Comparison of ENCODE assay signal across 1 cellular context in the genomic region with DNA sequence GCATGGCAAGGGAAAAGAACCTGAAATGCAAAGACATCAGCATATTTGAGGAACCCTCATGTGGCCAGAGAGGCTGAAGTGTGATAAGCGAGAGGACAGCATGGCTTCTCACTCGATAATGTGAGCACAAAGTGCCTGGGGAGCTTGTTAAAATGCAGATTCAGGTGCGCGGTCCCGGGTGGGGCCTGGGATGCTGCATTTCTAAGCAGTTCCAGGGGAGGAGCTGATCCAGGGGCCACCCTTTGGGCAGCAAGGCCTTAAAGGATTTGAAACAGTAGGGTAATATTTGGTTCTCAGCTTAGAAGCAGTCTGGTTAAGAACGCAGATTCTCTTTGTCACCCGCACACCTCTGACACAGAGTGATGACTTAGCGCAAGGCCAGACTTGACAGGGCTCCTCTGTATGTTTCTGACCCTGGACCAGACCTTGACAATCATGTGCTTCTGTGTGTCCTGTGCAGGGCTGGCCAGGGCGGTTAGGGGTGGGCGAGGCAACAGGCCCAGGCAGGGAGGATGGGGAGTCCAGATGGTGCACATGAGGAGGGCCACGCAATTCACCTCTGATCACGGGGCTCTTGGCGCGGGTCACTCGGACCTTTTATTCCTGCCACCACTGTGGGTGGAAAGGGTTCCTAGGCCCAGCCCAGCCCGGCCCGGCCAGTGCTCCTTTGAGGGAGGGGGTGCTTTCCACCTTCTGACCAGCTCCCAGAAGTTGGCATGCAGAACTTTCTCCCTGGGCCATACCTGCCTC.
TF ChIP-seq lines count a peak whose summit lies in the region.

No MANE protein-coding gene starts in this region.

TF ChIP-seq in endothelial cell of umbilical vein, 7 proteins besides CTCF, POLR2A, EP300 and RAD21:
- TF ChIP-seq MYC (IDR thresholded peaks at IDR 0.05; ENCODE audit: low read depth, low read length) (no peak), FOS (IDR thresholded peaks at IDR 0.05; ENCODE audit: borderline replicate concordance, insufficient read depth, low read length) (no peak), MAX (IDR thresholded peaks at IDR 0.05; ENCODE audit: insufficient read depth, insufficient read length) (no peak), EZH2 (IDR thresholded peaks at IDR 0.05; ENCODE audit: borderline replicate concordance, low read depth, low read length, severe bottlenecking) (no peak), POLR2AphosphoS5 (IDR thresholded peaks at IDR 0.05; ENCODE audit: insufficient read depth, low read depth, low read length) (no peak), JUN (IDR thresholded peaks at IDR 0.05; ENCODE audit: borderline replicate concordance, insufficient read depth, insufficient read length, low read depth) (no peak), GATA2 (IDR thresholded peaks at IDR 0.05; ENCODE audit: insufficient read depth, insufficient read length, low read depth, low read length) (no peak)
